ENCODE assay signal across 17 cellular contexts in the genomic region with DNA sequence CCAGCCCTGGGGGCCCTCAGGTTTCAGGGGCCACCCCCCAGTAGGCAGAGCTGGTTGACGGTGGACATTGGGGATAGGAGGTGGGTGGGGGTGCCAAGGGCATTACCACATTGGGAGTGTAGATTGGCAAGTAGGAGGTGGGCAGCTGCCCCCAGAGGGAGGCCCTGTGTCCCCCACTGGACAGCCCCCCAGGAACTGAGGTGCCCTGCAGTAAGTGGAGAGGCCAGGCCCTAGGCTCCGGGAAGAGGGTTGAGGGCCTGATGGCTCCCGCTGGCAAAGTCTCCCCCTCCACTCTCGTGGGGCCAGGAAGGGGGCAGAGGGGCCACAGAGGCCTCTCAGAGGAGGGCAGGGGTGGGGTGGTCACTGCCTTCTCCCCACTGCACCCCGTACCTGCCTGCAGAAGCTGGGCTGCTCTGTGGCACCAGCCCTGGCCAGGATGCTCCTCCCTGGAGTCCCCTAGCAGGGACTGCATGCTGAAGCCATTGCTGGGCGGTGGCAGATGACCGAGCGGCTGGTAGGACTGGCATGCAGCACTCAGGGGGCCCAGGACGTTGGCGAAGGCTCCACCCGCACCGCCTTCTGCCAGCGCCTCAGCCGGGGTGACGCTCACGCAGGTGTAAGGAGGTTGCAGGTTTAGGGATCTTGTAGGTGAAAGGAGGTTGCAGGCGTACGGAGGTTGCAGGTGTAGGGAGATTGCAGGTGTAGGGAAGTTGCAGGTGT.
A peak's percentile ranks its signal among the peaks of the same experiment; 100 is the strongest.
DNase-seq lines count a peak whose midpoint lies in the region; ATAC-seq, FAIRE-seq and TF ChIP-seq lines count a peak whose summit lies in the region.
"Had no signal": no experiment of that assay in that cellular context is flagged by ENCODE, and none has a peak within 500 bp of the region (broad histone marks: within the 10 kb centered on the region; RNA-seq: fewer than 3 reads in every experiment).

No MANE protein-coding gene starts in this region.

- no peak overlapping the region for H3K23ac ChIP-seq in H1 (ENCODE audit: insufficient read length)

- H3K18ac ChIP-seq in H1 (ENCODE audit: extremely low read depth, low read length): no peak overlapping the region; the same call in 1 of the 2 replicates

- TF ChIP-seq RAD21 in H1 (IDR thresholded peaks at IDR 0.05 in 1 of 2, conservative IDR thresholded peaks at IDR 0.05 in 1 of 2; ENCODE audit: low read depth in 2 of 2, low read length in 2 of 2): no peak

- H3K9me3 Mint-ChIP-seq in CD4-positive, alpha-beta T cell: no peaks in the 10 kb centered on the region
- H3K9me3 Mint-ChIP-seq: activated CD4-positive, alpha-beta T cell treated with anti-CD3 and anti-CD28 coated beads, Interleukin-2, amount 10 ng/mL, durations not matched to agents 24 days and 14 days had no signal

- intact Hi-C loops in CD4-positive, alpha-beta T cell (cut with DNase I, micrococcal nuclease): no loop called here
- intact Hi-C loops in posterior vena cava (cut with DNase I): no loop called here

- H2AK5ac ChIP-seq in H1 (ENCODE audit: low read depth, low read length): no peak overlapping the region

- H3K56ac ChIP-seq in H1 (replicated peaks; ENCODE audit: insufficient read length, low read depth, low read length): no peak overlapping the region

- no peak overlapping the region for H3K4me3 ChIP-seq in HEK293 (ENCODE audit: low read depth, low read length)
- no peak overlapping the region for H3K4me3 ChIP-seq in H1 (ENCODE audit: extremely low read depth in 1 of 4, insufficient read depth in 2 of 4, low read depth in 3 of 4, low read length in 4 of 4)
- H3K4me3 ChIP-seq: heart left ventricle, smooth muscle cell had no signal

- no peak for TF ChIP-seq EP300 in H1 (IDR thresholded peaks at IDR 0.05; ENCODE audit: borderline replicate concordance in 1 of 2, low read depth in 2 of 2, low read length in 2 of 2)

- peak overlapping the region; percentile 60; the same call in 1 of the 2 replicates for H4K8ac ChIP-seq in H1 (ENCODE audit: extremely low read depth, insufficient read depth, low read length)

- POLR2A ChIA-PET in CD4-positive, alpha-beta T cell (lab: Charles Lee): no interaction called here
- POLR2A ChIA-PET in HEK293 (lab: Yijun Ruan, JAX) (no interaction called here), H1 (lab: Charles Lee; ENCODE audit: partially characterized antibody) (no interaction called here)

- no peak overlapping the region for H2BK12ac ChIP-seq in H1 (ENCODE audit: low read depth, low read length)

- H2BK120ac ChIP-seq in H1 (replicated peaks; ENCODE audit: low read depth, low read length): no peak overlapping the region

- H2BK5ac ChIP-seq in H1 (ENCODE audit: low read depth, low read length): no peak overlapping the region

- peaks cover 70% of the 10 kb centered on the region for H3K36me3 Mint-ChIP-seq in CD4-positive, alpha-beta T cell (ENCODE audit: low read depth)

- H2BK20ac ChIP-seq in H1 (ENCODE audit: low read length): no peak overlapping the region

- no peak overlapping the region for H3K27ac ChIP-seq in CD4-positive, alpha-beta T cell (ENCODE audit: low read depth, low read length)
- H3K27ac ChIP-seq in HEK293 (ENCODE audit: extremely low read depth, low read depth, low read length) (no peak overlapping the region), H1 (ENCODE audit: low read depth, low read length) (no peak overlapping the region)

- H3K4me1 Mint-ChIP-seq in CD4-positive, alpha-beta T cell (ENCODE audit: low read depth): no peaks in the 10 kb centered on the region

- H3K4me1 ChIP-seq in HEK293 (ENCODE audit: control insufficient read depth, insufficient read depth, low read length): no peaks in the 10 kb centered on the region
- H3K4me1 ChIP-seq in H1 (replicated peaks in 1 of 4; ENCODE audit: control insufficient read depth in 3 of 4, insufficient read depth in 4 of 4, low read length in 3 of 4): peaks cover 4 to 13% (median 8%) of the 10 kb centered on the region in 4 experiments; a peak in 5 of 7 replicates

- H4K5ac ChIP-seq in H1 (ENCODE audit: insufficient read length, low read depth, low read length): no peak overlapping the region

- no peak for FAIRE-seq in H1 (lab: Jason Lieb, UNC)
- FAIRE-seq: colon, endometrium had no signal

- 92% methylated on average over 16 of the region's 18 CpGs; no CpG with 5 or more reads in 1 of the 2 experiments for WGBS in H1 (ENCODE audit: extremely low coverage in 1 of 2, insufficient coverage in 1 of 2, insufficient read length in 1 of 2, insufficient replicate concordance in 2 of 2, low coverage in 1 of 2, low lambda C conversion rate in 2 of 2, missing lambda C conversion rate in 1 of 2), 2 experiments

- H3K9me3 ChIP-seq in CD4-positive, alpha-beta T cell (ENCODE audit: control insufficient read depth, low read length): no peaks in the 10 kb centered on the region
- no peaks in the 10 kb centered on the region for H3K9me3 ChIP-seq in HEK293 (ENCODE audit: control insufficient read depth, insufficient read depth, low read depth, low read length)
- H3K9me3 ChIP-seq in H1 (ENCODE audit: insufficient read depth in 2 of 2, low read depth in 1 of 2, low read length in 1 of 2): no peaks in the 10 kb centered on the region
- H3K9me3 ChIP-seq: heart left ventricle had no signal

- H3K79me2 ChIP-seq in H1 (ENCODE audit: control insufficient read depth in 1 of 2, insufficient read depth in 2 of 2, low read length in 2 of 2): peaks cover 0 to 21% of the 10 kb centered on the region in 2 experiments; a peak in 1 of 4 replicates

- no peak for TF ChIP-seq POLR2A in H1 (IDR thresholded peaks at IDR 0.05; ENCODE audit: control extremely low read depth in 1 of 2, low read depth in 2 of 2, low read length in 2 of 2)

- H3K36me3 ChIP-seq in HEK293 (ENCODE audit: control insufficient read depth in 2 of 2, insufficient read depth in 1 of 2, low read length in 2 of 2) (peaks cover 12 to 66% of the 10 kb centered on the region in 2 experiments; a peak in 2 of 3 replicates), H1 (ENCODE audit: control insufficient read depth in 2 of 4, insufficient read depth in 4 of 4, low read length in 3 of 4) (peaks cover 5 to 26% (median 19%) of the 10 kb centered on the region in 4 experiments)

- H3K9ac ChIP-seq in H1 (replicated peaks in 1 of 4; ENCODE audit: extremely low read depth in 1 of 4, low read depth in 3 of 4, low read length in 3 of 4): 0 out of 7 replicates have a peak overlapping the region, but pooled peaks of 1 of the 4 experiments have one; percentile 17

- TF ChIP-seq CTCF in CD4-positive, alpha-beta T cell (IDR thresholded peaks at IDR 0.05): no peak
- TF ChIP-seq CTCF in HEK293 (tag by site-specific recombination; IDR thresholded peaks at IDR 0.05): no peak
- TF ChIP-seq CTCF in H1 (IDR thresholded peaks at IDR 0.05; ENCODE audit: control extremely low read depth in 1 of 3, insufficient read depth in 1 of 3, low read depth in 1 of 3, low read length in 3 of 3): no peak

- no peak overlapping the region for H2AFZ ChIP-seq in H1 (ENCODE audit: low read length)

- peaks cover 2 to 12% of the 10 kb centered on the region in 2 experiments for H4K20me1 ChIP-seq in H1 (replicated peaks in 1 of 2; ENCODE audit: control insufficient read depth in 1 of 2, insufficient read depth in 2 of 2, low read length in 2 of 2)

- peaks cover 3% of the 10 kb centered on the region; the same call in 1 of the 2 replicates for H3K23me2 ChIP-seq in H1 (ENCODE audit: low read depth, low read length)

- no peak overlapping the region for H3K14ac ChIP-seq in H1 (ENCODE audit: insufficient read length)

- H3K4me3 Mint-ChIP-seq in CD4-positive, alpha-beta T cell: no peak overlapping the region
- H3K4me3 Mint-ChIP-seq: activated CD4-positive, alpha-beta T cell treated with anti-CD3 and anti-CD28 coated beads, Interleukin-2, amount 10 ng/mL, durations not matched to agents 24 days and 14 days had no signal

- no peaks in the 10 kb centered on the region for H3K27me3 ChIP-seq in CD4-positive, alpha-beta T cell (ENCODE audit: control insufficient read depth, insufficient read depth, low read length)
- no peaks in the 10 kb centered on the region for H3K27me3 ChIP-seq in H1 (replicated peaks in 1 of 4; ENCODE audit: control insufficient read depth in 3 of 4, extremely low read depth in 1 of 4, insufficient read depth in 3 of 4, low read length in 3 of 4)
- H3K27me3 ChIP-seq: heart left ventricle had no signal

- H3K4me2 ChIP-seq in H1 (ENCODE audit: insufficient read depth in 1 of 2, low read depth in 2 of 2, low read length in 2 of 2): no peak overlapping the region
- H3K4me2 ChIP-seq: smooth muscle cell had no signal

- no peak for DNase-seq in CD4-positive, alpha-beta T cell
- DNase-seq in H1 (ENCODE audit: low read depth in 1 of 2, low spot score in 2 of 2) (no peak), posterior vena cava (ENCODE audit: low spot score) (peak; percentile 62)
- DNase-seq in activated CD4-positive, CD25-positive, alpha-beta regulatory T cell (lab: John Stamatoyannopoulos, UW): no peak
- DNase-seq in activated CD8-positive, alpha-beta memory T cell treated with anti-CD3 and anti-CD28 coated beads, Interleukin-2, amount 50 U/mL, for 4 hours: no peak
- DNase-seq: activated CD4-positive, alpha-beta T cell treated with anti-CD3 and anti-CD28 coated beads, Interleukin-2, amount 10 ng/mL, durations not matched to agents 24 days and 14 days; activated naive CD4-positive, alpha-beta T cell treated with anti-CD3 and anti-CD28 coated beads, Interleukin-2, amount 50 U/mL, for 16 hours; heart left ventricle; NCI-H1930; NCI-H345; stimulated activated CD4-positive, alpha-beta T cell treated with anti-CD3 and anti-CD28 coated beads, Interleukin-4, amount 100 ng/mL, for 4 hours had no signal

- H3K27ac Mint-ChIP-seq in CD4-positive, alpha-beta T cell: peak overlapping the region; percentile 49
- H3K27ac Mint-ChIP-seq: activated CD4-positive, alpha-beta T cell treated with anti-CD3 and anti-CD28 coated beads, Interleukin-2, amount 10 ng/mL, durations not matched to agents 24 days and 14 days had no signal

- H3K27me3 Mint-ChIP-seq in CD4-positive, alpha-beta T cell: no peaks in the 10 kb centered on the region
- H3K27me3 Mint-ChIP-seq: activated CD4-positive, alpha-beta T cell treated with anti-CD3 and anti-CD28 coated beads, Interleukin-2, amount 10 ng/mL, durations not matched to agents 24 days and 14 days had no signal

- peaks cover 6% of the 10 kb centered on the region; the same call in 1 of the 2 replicates for H3K79me1 ChIP-seq in H1 (ENCODE audit: low read depth, low read length)

- H2BK15ac ChIP-seq in H1 (ENCODE audit: low read length): no peak overlapping the region

- H4K91ac ChIP-seq in H1 (replicated peaks; ENCODE audit: insufficient read length, low read length): no peak overlapping the region

- no peak overlapping the region for H3K4ac ChIP-seq in H1 (replicated peaks; ENCODE audit: insufficient read length, low read depth, low read length)

- CTCF ChIA-PET in CD4-positive, alpha-beta T cell (lab: Charles Lee): no interaction called here
- CTCF ChIA-PET in HEK293 (lab: Yijun Ruan, JAX): no interaction called here
- CTCF ChIA-PET in H1 (lab: Charles Lee; ENCODE audit: partially characterized antibody): no interaction called here

- ATAC-seq in CD4-positive, alpha-beta T cell (ENCODE audit: poor library complexity): no peak
- no peak for ATAC-seq in GM18873 (IDR thresholded peaks at IDR 0.05; ENCODE audit: low FRiP score, unreplicated experiment)
- ATAC-seq: Panc1 had no signal

TF ChIP-seq in HEK293, 187 proteins besides CTCF, POLR2A, EP300 and RAD21 (continues in another document):
- TF ChIP-seq ZNF404 (tag by site-specific recombination; IDR thresholded peaks at IDR 0.05): no peak

TF ChIP-seq in H1, 55 proteins besides CTCF, POLR2A, EP300 and RAD21 (continues in another document):
- no peak for TF ChIP-seq JUND (IDR thresholded peaks at IDR 0.05; ENCODE audit: low read length)
